In genomic region chr9:33133186-33133585, GRCh38 we compare ENCODE assay signal across 15 cellular contexts. TPM values are rescaled to one million over a fixed set of nuclear protein-coding genes. Genes with fewer than 3 reads are reported as not detected.
A peak's percentile ranks its signal among the peaks of the same experiment; 100 is the strongest.
DNase-seq lines count a peak whose midpoint lies in the region; ATAC-seq and TF ChIP-seq lines count a peak whose summit lies in the region.
"Had no signal": no experiment of that assay in that cellular context is flagged by ENCODE, and none has a peak within 500 bp of the region (broad histone marks: within the 10 kb centered on the region; RNA-seq: fewer than 3 reads in every experiment).

No MANE protein-coding gene starts in this region.

- H3K36me3 Mint-ChIP-seq in central memory CD8-positive, alpha-beta T cell (ENCODE audit: insufficient read depth): peaks cover 65% of the 10 kb centered on the region
- peaks cover 25% of the 10 kb centered on the region for H3K36me3 Mint-ChIP-seq in natural killer cell treated with Interleukin-12 subunit alpha and Interleukin-12 subunit beta and Interleukin-15 and Interleukin-18, amount 100 ng/mL, for 72 hours
- H3K36me3 Mint-ChIP-seq in activated naive CD8-positive, alpha-beta T cell treated with anti-CD3 and anti-CD28 coated beads for 36 hours: peaks cover 22% of the 10 kb centered on the region

- DNase-seq in COLO668 (lab: John Stamatoyannopoulos, UW; ENCODE audit: unreplicated experiment) (peak; percentile 77), MG63 (peak; percentile 33), midbrain (lab: John Stamatoyannopoulos, UW) (no peak), HuH-7.5 (ENCODE audit: low spot score) (no peak)
- DNase-seq in central memory CD8-positive, alpha-beta T cell (ENCODE audit: low spot score in 2 of 2): no peak
- no peak for DNase-seq in natural killer cell treated with Interleukin-12 subunit alpha and Interleukin-12 subunit beta and Interleukin-15 and Interleukin-18, amount 100 ng/mL, for 72 hours (ENCODE audit: low spot score)
- no peak for DNase-seq in activated naive CD8-positive, alpha-beta T cell treated with anti-CD3 and anti-CD28 coated beads for 36 hours
- DNase-seq: NCI-H1092; stimulated activated CD4-positive, alpha-beta T cell treated with anti-CD3 and anti-CD28 coated beads, Interleukin-4, amount 100 ng/mL, for 4 hours; stimulated activated naive CD4-positive, alpha-beta T cell treated with Interleukin-2 at 50 U/mL for 16 hours had no signal

- no peak for ATAC-seq in central memory CD8-positive, alpha-beta T cell (replicated peaks; ENCODE audit: extremely low read depth, poor library complexity, severe bottlenecking)
- ATAC-seq in natural killer cell treated with Interleukin-12 subunit alpha and Interleukin-12 subunit beta and Interleukin-15 and Interleukin-18, amount 100 ng/mL, for 72 hours: no peak
- no peak for ATAC-seq in GM18505 (IDR thresholded peaks at IDR 0.05; ENCODE audit: unreplicated experiment)
- ATAC-seq: activated naive CD4-positive, alpha-beta T cell treated with anti-CD3 and anti-CD28 coated beads, Interleukin-2, amount 50 U/mL, for 72 hours had no signal

- no peaks in the 10 kb centered on the region for H3K27me3 Mint-ChIP-seq in central memory CD8-positive, alpha-beta T cell
- no peaks in the 10 kb centered on the region for H3K27me3 Mint-ChIP-seq in natural killer cell treated with Interleukin-12 subunit alpha and Interleukin-12 subunit beta and Interleukin-15 and Interleukin-18, amount 100 ng/mL, for 72 hours
- H3K27me3 Mint-ChIP-seq in activated naive CD8-positive, alpha-beta T cell treated with anti-CD3 and anti-CD28 coated beads for 36 hours: no peaks in the 10 kb centered on the region

- H3K4me3 Mint-ChIP-seq in central memory CD8-positive, alpha-beta T cell: no peak overlapping the region
- no peak overlapping the region for H3K4me3 Mint-ChIP-seq in natural killer cell treated with Interleukin-12 subunit alpha and Interleukin-12 subunit beta and Interleukin-15 and Interleukin-18, amount 100 ng/mL, for 72 hours
- H3K4me3 Mint-ChIP-seq in activated naive CD8-positive, alpha-beta T cell treated with anti-CD3 and anti-CD28 coated beads for 36 hours: no peak overlapping the region
- H3K4me3 Mint-ChIP-seq: CD14-positive monocyte had no signal

- peaks cover 78% of the 10 kb centered on the region for H3K4me1 Mint-ChIP-seq in central memory CD8-positive, alpha-beta T cell
- H3K4me1 Mint-ChIP-seq in natural killer cell treated with Interleukin-12 subunit alpha and Interleukin-12 subunit beta and Interleukin-15 and Interleukin-18, amount 100 ng/mL, for 72 hours (ENCODE audit: low read depth in 2 of 2): peaks cover 79 to 82% of the 10 kb centered on the region in 2 donors
- peaks cover 44% of the 10 kb centered on the region for H3K4me1 Mint-ChIP-seq in activated naive CD8-positive, alpha-beta T cell treated with anti-CD3 and anti-CD28 coated beads for 36 hours

- peaks cover 45% of the 10 kb centered on the region for H3K36me3 ChIP-seq in MG63

- H3K4me3 ChIP-seq in MG63: no peak overlapping the region
- H3K4me3 ChIP-seq: right atrium auricular region, SK-N-MC had no signal

- H3K27ac Mint-ChIP-seq in central memory CD8-positive, alpha-beta T cell (ENCODE audit: low read depth): peak overlapping the region; percentile 54
- H3K27ac Mint-ChIP-seq in natural killer cell treated with Interleukin-12 subunit alpha and Interleukin-12 subunit beta and Interleukin-15 and Interleukin-18, amount 100 ng/mL, for 72 hours: peak overlapping the region; percentile 57 to 58
- no peak overlapping the region for H3K27ac Mint-ChIP-seq in activated naive CD8-positive, alpha-beta T cell treated with anti-CD3 and anti-CD28 coated beads for 36 hours
- H3K27ac Mint-ChIP-seq: activated naive CD4-positive, alpha-beta T cell treated with anti-CD3 and anti-CD28 coated beads, Interleukin-2, amount 50 U/mL, for 72 hours had no signal

- TF ChIP-seq POLR2A in GM18505 (IDR thresholded peaks at IDR 0.05; ENCODE audit: borderline replicate concordance, extremely low read depth, insufficient read depth, insufficient read length): no peak

- H3K27me3 ChIP-seq in MG63: no peaks in the 10 kb centered on the region
- H3K27me3 ChIP-seq: right atrium auricular region had no signal

- no peaks in the 10 kb centered on the region for H3K9me3 Mint-ChIP-seq in central memory CD8-positive, alpha-beta T cell
- H3K9me3 Mint-ChIP-seq in natural killer cell treated with Interleukin-12 subunit alpha and Interleukin-12 subunit beta and Interleukin-15 and Interleukin-18, amount 100 ng/mL, for 72 hours: no peaks in the 10 kb centered on the region
- no peaks in the 10 kb centered on the region for H3K9me3 Mint-ChIP-seq in activated naive CD8-positive, alpha-beta T cell treated with anti-CD3 and anti-CD28 coated beads for 36 hours
- H3K9me3 Mint-ChIP-seq: activated naive CD4-positive, alpha-beta T cell treated with anti-CD3 and anti-CD28 coated beads, Interleukin-2, amount 50 U/mL, for 72 hours had no signal

- H3K9me3 ChIP-seq in MG63: no peaks in the 10 kb centered on the region
- H3K9me3 ChIP-seq: right atrium auricular region had no signal

RNA-seq across cellular contexts. Expression of gene B4GALT1, which starts 34.0 kb away (rescaled TPM):
- total RNA-seq in MG63 (2014; rRNA removed; shearing (Covaris generic); ENCODE audit: low replicate concordance): 31.9 and 35.2 TPM in 2 replicates
- 10 to 100 TPM; 51.4 to 90.6 TPM for total RNA-seq in natural killer cell treated with Interleukin-12 subunit alpha and Interleukin-12 subunit beta and Interleukin-15 and Interleukin-18, amount 100 ng/mL, for 72 hours
- 10 to 100 TPM; 33.5 to 35.0 TPM for total RNA-seq in activated naive CD8-positive, alpha-beta T cell treated with anti-CD3 and anti-CD28 coated beads for 36 hours

RNA-seq across cellular contexts. Expression of gene SMU1, which starts 56.7 kb away (rescaled TPM):
- total RNA-seq in MG63 (2014; rRNA removed; shearing (Covaris generic); ENCODE audit: low replicate concordance): 26.6 and 27.1 TPM in 2 replicates
- 10 to 100 TPM; 22.5 to 22.7 TPM for total RNA-seq in natural killer cell treated with Interleukin-12 subunit alpha and Interleukin-12 subunit beta and Interleukin-15 and Interleukin-18, amount 100 ng/mL, for 72 hours
- total RNA-seq in activated naive CD8-positive, alpha-beta T cell treated with anti-CD3 and anti-CD28 coated beads for 36 hours: 10 to 100 TPM; 27.0 to 28.9 TPM

Comparison
In these comparisons a context has a peak if more than half of its experiments do, and no peak if none do; other contexts are left out.
1. DNase-seq: peak in COLO668 (single experiment) and MG63 (single experiment); none in central memory CD8-positive, alpha-beta T cell (0 of 2), natural killer cell treated with Interleukin-12 subunit alpha and Interleukin-12 subunit beta and Interleukin-15 and Interleukin-18, amount 100 ng/mL, for 72 hours (single experiment), midbrain (single experiment), HuH-7.5 (single experiment) and activated naive CD8-positive, alpha-beta T cell treated with anti-CD3 and anti-CD28 coated beads for 36 hours (single experiment).